22 cellular contexts compared by ENCODE assay signal in the genomic region with DNA sequence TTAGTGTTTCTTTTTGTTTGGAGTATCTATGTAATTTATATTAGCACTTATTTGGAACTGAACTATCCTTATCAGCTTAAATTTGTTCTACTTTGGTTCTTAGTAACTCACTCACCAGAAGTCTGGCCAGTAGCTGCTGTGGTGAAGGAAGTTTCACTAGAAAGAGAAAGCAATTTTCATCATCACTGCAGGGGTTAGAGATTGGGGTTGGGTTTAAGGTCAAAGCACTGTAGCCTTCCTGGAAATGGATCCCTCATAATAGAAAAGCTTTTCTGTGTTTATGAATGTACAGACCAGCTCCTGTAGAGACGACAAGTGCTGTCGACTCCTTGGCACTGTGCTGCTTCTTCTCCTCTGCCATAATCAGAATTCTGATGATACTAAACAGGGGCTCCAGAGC. TPM values are rescaled to one million over a fixed set of nuclear protein-coding genes. Genes with fewer than 3 reads are reported as not detected.
"Had no signal": no experiment of that assay in that cellular context is flagged by ENCODE, and none has a peak within 500 bp of the region (broad histone marks: within the 10 kb centered on the region; RNA-seq: fewer than 3 reads in every experiment).

No MANE protein-coding gene starts in this region.

- ATAC-seq: lower lobe of right lung; stimulated activated naive B cell treated with anti-CD40 and anti-IgM and Interleukin-4, amounts not matched to agents 10 μg/mL and 1 μg/mL and 100 μg/mL, for 72 hours had no signal

- H3K9me3 ChIP-seq: breast epithelium, esophagus squamous epithelium, heart left ventricle, lower lobe of right lung, pancreas, spleen, tibial nerve, vagina had no signal

- H3K36me3 ChIP-seq: breast epithelium, esophagus squamous epithelium, heart left ventricle, lower lobe of right lung, pancreas, spleen, tibial nerve, vagina had no signal

- H3K4me3 ChIP-seq: breast epithelium, esophagus squamous epithelium, heart left ventricle, lower lobe of right lung, pancreas, spleen, tibial nerve, vagina had no signal

- DNase-seq: activated CD4-positive, alpha-beta T cell treated with anti-CD3 and anti-CD28 coated beads, Interleukin-2, amount 50 U/mL, for 1 hour; activated CD4-positive, CD25-positive, alpha-beta regulatory T cell; activated T-cell treated with anti-CD3 and anti-CD28 coated beads, Interleukin-2, amount 50 U/mL, for 1 hour; amniotic stem cell; esophagus squamous epithelium; foreskin melanocyte; heart left ventricle; kidney; lower lobe of right lung; pancreas; spleen; stimulated activated CD4-positive, alpha-beta T cell treated with anti-CD3 and anti-CD28 coated beads, Interleukin-1b, Interleukin-23, amount 100 ng/mL, for 48 hours; stimulated activated naive B cell treated with anti-CD40 and anti-IgM and Interleukin-4, amounts not matched to agents 10 μg/mL and 1 μg/mL and 100 μg/mL, for 72 hours had no signal

- H3K27me3 ChIP-seq: breast epithelium, esophagus squamous epithelium, heart left ventricle, pancreas, spleen, tibial nerve, vagina had no signal

- H3K27ac Mint-ChIP-seq: activated naive CD4-positive, alpha-beta T cell treated with anti-CD3 and anti-CD28 coated beads, Interleukin-2, amount 50 U/mL, for 24 hours; mesothelial cell of epicardium; stimulated activated naive B cell treated with anti-CD40 and anti-IgM and Interleukin-4, amounts not matched to agents 10 μg/mL and 1 μg/mL and 100 μg/mL, for 72 hours had no signal

- H3K27ac ChIP-seq: esophagus squamous epithelium, lower lobe of right lung, pancreas, tibial nerve, vagina had no signal

- H3K9me3 Mint-ChIP-seq: mesothelial cell of epicardium had no signal

- H3K4me1 Mint-ChIP-seq: activated naive CD4-positive, alpha-beta T cell treated with anti-CD3 and anti-CD28 coated beads, Interleukin-2, amount 50 U/mL, for 24 hours; mesothelial cell of epicardium; stimulated activated naive B cell treated with anti-CD40 and anti-IgM and Interleukin-4, amounts not matched to agents 10 μg/mL and 1 μg/mL and 100 μg/mL, for 72 hours had no signal

- H3K36me3 Mint-ChIP-seq: activated naive CD4-positive, alpha-beta T cell treated with anti-CD3 and anti-CD28 coated beads, Interleukin-2, amount 50 U/mL, for 24 hours; mesothelial cell of epicardium; stimulated activated naive B cell treated with anti-CD40 and anti-IgM and Interleukin-4, amounts not matched to agents 10 μg/mL and 1 μg/mL and 100 μg/mL, for 72 hours had no signal

- H3K4me3 Mint-ChIP-seq: activated naive CD4-positive, alpha-beta T cell treated with anti-CD3 and anti-CD28 coated beads, Interleukin-2, amount 50 U/mL, for 24 hours; mesothelial cell of epicardium; stimulated activated naive B cell treated with anti-CD40 and anti-IgM and Interleukin-4, amounts not matched to agents 10 μg/mL and 1 μg/mL and 100 μg/mL, for 72 hours had no signal

- H3K4me1 ChIP-seq: breast epithelium, esophagus squamous epithelium, lower lobe of right lung, pancreas, vagina had no signal

RNA-seq across cellular contexts. Expression of gene MROH2B, which starts 22.2 kb away (rescaled TPM):
- total RNA-seq: breast epithelium; esophagus squamous epithelium; heart left ventricle; kidney; lower lobe of right lung; mesothelial cell of epicardium; myocyte; renal cortical epithelial cell; spleen; subcutaneous adipose tissue; T-helper 2 cell treated with Interferon-gamma antibody and Interleukin-4, amounts not matched to agents 100 ng/mL and 5 ng/mL, for 36 hours; tibial nerve; vagina had no signal
